8 cellular contexts compared by ENCODE assay signal in the genomic region with DNA sequence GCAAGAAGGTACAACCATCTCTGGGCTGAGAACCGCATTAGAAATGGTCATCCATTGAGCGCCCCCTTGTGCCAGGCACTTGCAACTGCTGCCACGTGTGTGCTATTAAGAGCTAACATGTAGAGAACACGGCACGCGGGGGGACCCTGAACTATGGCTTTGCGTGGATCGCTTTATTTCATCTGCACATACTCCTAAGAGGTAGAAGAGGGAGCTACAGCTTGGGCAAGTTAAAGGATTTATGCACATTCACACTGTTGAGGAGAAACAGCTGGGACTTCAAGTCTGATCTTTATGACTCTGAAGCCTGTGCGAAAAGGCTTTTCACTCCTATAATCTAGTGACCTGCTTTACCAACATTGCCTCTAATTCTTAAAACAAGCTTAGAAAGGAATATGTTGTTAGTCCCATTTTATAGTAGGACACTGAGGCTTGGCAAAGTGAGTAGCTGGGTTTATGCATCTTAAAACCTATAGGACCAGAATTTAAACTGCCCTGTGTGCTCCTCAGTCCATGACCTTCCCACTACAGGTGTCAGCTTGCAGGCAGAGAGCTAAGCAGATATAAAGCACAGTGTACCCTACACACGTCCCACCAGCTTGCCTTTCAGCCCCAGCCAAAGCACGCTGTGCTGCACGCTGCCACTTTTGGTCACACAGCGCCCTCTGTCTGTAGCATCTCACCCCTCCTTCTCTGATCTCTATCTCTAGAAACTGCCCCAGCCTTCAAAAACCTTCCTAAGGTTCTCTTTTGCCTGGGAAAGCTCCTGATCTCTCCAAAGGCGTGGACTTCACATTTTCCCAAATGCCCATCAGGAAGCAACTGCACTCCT. TPM values are rescaled to one million over a fixed set of nuclear protein-coding genes. Genes with fewer than 3 reads are reported as not detected.
DNase-seq lines count a peak whose midpoint lies in the region; ATAC-seq and TF ChIP-seq lines count a peak whose summit lies in the region.

No MANE protein-coding gene starts in this region.

- peak overlapping the region; percentile 18 for H3K4me3 ChIP-seq in left ventricle myocardium inferior

- no peaks in the 10 kb centered on the region for H3K36me3 Mint-ChIP-seq in activated naive CD8-positive, alpha-beta T cell treated with anti-CD3 and anti-CD28 coated beads, Interleukin-2, amount 50 U/mL, for 24 hours (ENCODE audit: low read depth)

- ATAC-seq in GM18498 (IDR thresholded peaks at IDR 0.05; ENCODE audit: unreplicated experiment): peak; percentile 84
- peak; percentile 82 for ATAC-seq in HG02884 (IDR thresholded peaks at IDR 0.05; ENCODE audit: unreplicated experiment)
- ATAC-seq in activated naive CD8-positive, alpha-beta T cell treated with anti-CD3 and anti-CD28 coated beads, Interleukin-2, amount 50 U/mL, for 24 hours: peak; percentile 85
- no peak for ATAC-seq in HG02840 (IDR thresholded peaks at IDR 0.05; ENCODE audit: low FRiP score, unreplicated experiment)

- H3K27ac ChIP-seq in left ventricle myocardium inferior (replicated peaks): no peak overlapping the region

- H3K27ac Mint-ChIP-seq in activated naive CD8-positive, alpha-beta T cell treated with anti-CD3 and anti-CD28 coated beads, Interleukin-2, amount 50 U/mL, for 24 hours: peak overlapping the region; percentile 78

- peak overlapping the region; percentile 48 for H3K4me3 Mint-ChIP-seq in activated naive CD8-positive, alpha-beta T cell treated with anti-CD3 and anti-CD28 coated beads, Interleukin-2, amount 50 U/mL, for 24 hours

- H3K4me1 Mint-ChIP-seq in activated naive CD8-positive, alpha-beta T cell treated with anti-CD3 and anti-CD28 coated beads, Interleukin-2, amount 50 U/mL, for 24 hours: peaks cover 49% of the 10 kb centered on the region

- H3K9me3 ChIP-seq in left ventricle myocardium inferior (replicated peaks): no peaks in the 10 kb centered on the region

- peaks cover 12% of the 10 kb centered on the region for H3K36me3 ChIP-seq in left ventricle myocardium inferior

- intact Hi-C loops in left ventricle myocardium inferior (cut with micrococcal nuclease): loop anchor here (5.0 to 10.0 kb wide), 3 partner anchors 114 to 271 kb away; no protein-coding TSS in a partner anchor

- peaks cover 20% of the 10 kb centered on the region for H3K4me1 ChIP-seq in left ventricle myocardium inferior

- H3K27me3 Mint-ChIP-seq in activated naive CD8-positive, alpha-beta T cell treated with anti-CD3 and anti-CD28 coated beads, Interleukin-2, amount 50 U/mL, for 24 hours: peaks cover 2% of the 10 kb centered on the region

- peak; percentile 83 for TF ChIP-seq CTCF in left ventricle myocardium inferior (IDR thresholded peaks at IDR 0.05; ENCODE audit: borderline replicate concordance)

- peaks cover 10% of the 10 kb centered on the region for H3K27me3 ChIP-seq in left ventricle myocardium inferior (ENCODE audit: low read depth)

- DNase-seq in NCI-H146 (lab: John Stamatoyannopoulos, UW): peak; percentile 71
- peak; percentile 22 to 76 for DNase-seq in SW 1271 (lab: John Stamatoyannopoulos, UW)
- peak; percentile 90 for DNase-seq in activated naive CD8-positive, alpha-beta T cell treated with anti-CD3 and anti-CD28 coated beads, Interleukin-2, amount 50 U/mL, for 24 hours
- peak; percentile 78 for DNase-seq in left ventricle myocardium inferior
- DNase-seq in retina: peak; percentile 87

- no peaks in the 10 kb centered on the region for H3K9me3 Mint-ChIP-seq in activated naive CD8-positive, alpha-beta T cell treated with anti-CD3 and anti-CD28 coated beads, Interleukin-2, amount 50 U/mL, for 24 hours

RNA-seq across cellular contexts. Expression of a gene that starts 57.8 kb away (rescaled TPM):
- 2.5 TPM for total RNA-seq in left ventricle myocardium inferior
